10 cellular contexts compared by ENCODE assay signal in genomic region chr3:194455481-194455880, GRCh38.
"Had no signal": no experiment of that assay in that cellular context is flagged by ENCODE, and none has a peak within 500 bp of the region (broad histone marks: within the 10 kb centered on the region; RNA-seq: fewer than 3 reads in every experiment).

No MANE protein-coding gene starts in this region.

- H3K4me1 ChIP-seq: HAP-1 had no signal

- ATAC-seq: GM23338, HCT116, K562 had no signal

- H3K4me3 ChIP-seq: GM23338, HAP-1, K562 had no signal

- H3K9me3 ChIP-seq: HAP-1 had no signal

- DNase-seq: H7, IMR-90, Kasumi-1, KG1 had no signal

- FAIRE-seq: H1, HTR-8/SVneo, K562 had no signal
